In genomic region chr3:35800960-35801459, GRCh38 we compare ENCODE assay signal across 26 cellular contexts.
"Had no signal": no experiment of that assay in that cellular context is flagged by ENCODE, and none has a peak within 500 bp of the region (broad histone marks: within the 10 kb centered on the region; RNA-seq: fewer than 3 reads in every experiment).

No MANE protein-coding gene starts in this region.

- H3K27ac ChIP-seq: esophagus muscularis mucosa, heart right ventricle, left ventricle myocardium inferior, neural progenitor cell, suprapubic skin, tibial artery had no signal

- H3K4me3 ChIP-seq: esophagus muscularis mucosa, heart right ventricle, left ventricle myocardium inferior, neural progenitor cell, smooth muscle cell, suprapubic skin, tibial artery had no signal

- H3K27me3 ChIP-seq: esophagus muscularis mucosa, heart right ventricle, neural progenitor cell, suprapubic skin, tibial artery had no signal

- H3K9me3 ChIP-seq: esophagus muscularis mucosa, heart right ventricle, left ventricle myocardium inferior, suprapubic skin, tibial artery had no signal

- H3K4me2 ChIP-seq: neural progenitor cell, smooth muscle cell had no signal

- H3K36me3 ChIP-seq: esophagus muscularis mucosa, heart right ventricle, left ventricle myocardium inferior, neural progenitor cell, suprapubic skin, tibial artery had no signal

- DNase-seq: activated CD4-positive, alpha-beta memory T cell treated with anti-CD3 and anti-CD28 coated beads, Interleukin-2, amount 10 ng/mL, durations not matched to agents 7 days and 5 days; activated CD4-positive, alpha-beta T cell treated with anti-CD3 and anti-CD28 coated beads for 1 hour; activated CD4-positive, alpha-beta T cell treated with anti-CD3 and anti-CD28 coated beads, Interleukin-2, amount 10 ng/mL, durations not matched to agents 7 days and 5 days; activated CD8-positive, alpha-beta memory T cell treated with anti-CD3 and anti-CD28 coated beads, Interleukin-2, amount 50 U/mL, for 48 hours; activated gamma-delta T cell; activated naive CD4-positive, alpha-beta T cell treated with anti-CD3 and anti-CD28 coated beads, Interleukin-2, amount 10 ng/mL, durations not matched to agents 7 days and 5 days; activated naive CD8-positive, alpha-beta T cell treated with anti-CD3 and anti-CD28 coated beads, Interleukin-2, amount 10 ng/mL, durations not matched to agents 7 days and 5 days; activated T-cell treated with anti-CD3 and anti-CD28 coated beads, Interleukin-2, amount 50 U/mL, for 24 hours; amniotic stem cell; caudate nucleus; endodermal cell; foreskin melanocyte; heart right ventricle; kidney glomerular epithelial cell; left ventricle myocardium inferior; mammary epithelial cell; naive thymus-derived CD4-positive, alpha-beta T cell; stimulated activated CD4-positive, alpha-beta T cell treated with anti-CD3 and anti-CD28 coated beads, Interleukin-15, amount 100 ng/mL, for 24 hours; stimulated activated CD4-positive, alpha-beta T cell treated with anti-CD3 and anti-CD28 coated beads, Interleukin-2, amount 100 ng/mL, for 24 hours; stimulated activated naive CD4-positive, alpha-beta T cell; T-helper 2 cell; tibial artery had no signal

- H3K4me1 ChIP-seq: esophagus muscularis mucosa, heart right ventricle, left ventricle myocardium inferior, neural progenitor cell, suprapubic skin, tibial artery had no signal

- H3K9ac ChIP-seq: neural progenitor cell had no signal

- H2AFZ ChIP-seq: neural progenitor cell had no signal

- ATAC-seq: heart right ventricle; naive thymus-derived CD4-positive, alpha-beta T cell had no signal
